Comparison of ENCODE assay signal across 1 cellular context in genomic region chr7:123218866-123219265, GRCh38.
TF ChIP-seq lines count a peak whose summit lies in the region.

No MANE protein-coding gene starts in this region.

TF ChIP-seq in SK-N-SH, 30 proteins besides CTCF, POLR2A, EP300 and RAD21 (continued from another document):
- TF ChIP-seq USF1 (IDR thresholded peaks at IDR 0.05; ENCODE audit: borderline replicate concordance, low read depth) (no peak), RXRA (IDR thresholded peaks at IDR 0.05; ENCODE audit: borderline replicate concordance, low read depth) (no peak), ZBTB33 (IDR thresholded peaks at IDR 0.05; ENCODE audit: borderline replicate concordance, low read depth) (no peak), JUND (IDR thresholded peaks at IDR 0.05) (no peak), RCOR1 (IDR thresholded peaks at IDR 0.05; ENCODE audit: low read length) (no peak), POLR2AphosphoS5 (IDR thresholded peaks at IDR 0.05; ENCODE audit: low read depth, low read length) (no peak)
